In the genomic region with DNA sequence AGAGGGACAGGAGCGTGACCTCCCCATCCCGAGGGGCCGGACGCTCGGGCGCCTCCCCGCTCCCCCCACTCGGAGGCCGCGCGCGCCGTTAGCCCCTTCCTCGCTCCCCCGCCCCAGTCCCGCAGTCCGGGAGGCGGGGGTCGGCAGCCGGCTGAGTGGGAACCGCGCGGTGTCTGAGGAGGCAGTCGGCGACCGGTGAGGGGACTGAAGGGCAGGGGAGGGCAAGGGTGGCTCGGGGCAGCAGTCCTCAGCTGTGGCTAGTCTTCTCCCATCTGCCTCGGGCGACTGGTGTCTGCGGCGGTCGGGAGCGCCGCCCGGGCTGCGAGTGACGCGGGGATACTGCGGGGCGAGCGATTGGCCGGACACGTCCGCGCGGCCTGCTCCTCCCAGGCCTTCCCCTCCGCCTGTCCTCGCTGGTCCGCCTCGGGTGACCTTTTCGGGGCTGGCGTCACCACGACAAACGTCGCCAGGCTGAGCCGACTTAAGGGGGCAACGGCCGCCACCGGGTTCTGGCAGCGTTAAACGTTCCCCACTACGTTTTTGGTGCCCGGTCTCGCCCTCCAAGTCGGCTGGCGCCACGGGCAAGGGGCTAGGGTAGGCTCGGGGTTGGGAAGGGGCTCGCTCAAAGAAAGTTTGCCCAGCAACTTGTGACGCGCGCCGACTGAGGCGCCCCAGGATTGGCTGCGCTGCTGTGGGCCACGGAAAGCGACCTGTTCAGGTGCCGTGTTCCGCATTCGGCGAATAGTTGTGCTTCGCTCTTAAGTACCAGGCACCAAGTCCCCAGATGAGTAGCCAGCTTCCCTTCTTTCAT, we compare ENCODE assay signal across 1 cellular context.
TF ChIP-seq lines count a peak whose summit lies in the region.

No MANE protein-coding gene starts in this region.

TF ChIP-seq in HepG2, 621 proteins besides CTCF, POLR2A, EP300 and RAD21 (continued from another document and continues in another):
- TF ChIP-seq AHDC1 (CRISPR knock-in tag; IDR thresholded peaks at IDR 0.05; ENCODE audit: borderline replicate concordance) (peak; percentile 25; the same call in 1 of the 2 replicates), ZNF543 (CRISPR knock-in tag; IDR thresholded peaks at IDR 0.05) (peak; percentile 60), ZNF792 (CRISPR knock-in tag; IDR thresholded peaks at IDR 0.05) (no peak), SRSF9 (IDR thresholded peaks at IDR 0.05; ENCODE audit: borderline replicate concordance, insufficient read depth, low read depth, low read length, poor library complexity, severe bottlenecking) (no peak), SIX4 (CRISPR knock-in tag; IDR thresholded peaks at IDR 0.05) (no peak), KAT7 (CRISPR knock-in tag; IDR thresholded peaks at IDR 0.05; ENCODE audit: borderline replicate concordance) (no peak), STAG1 (CRISPR knock-in tag; IDR thresholded peaks at IDR 0.05) (no peak), ZNF616 (CRISPR knock-in tag; IDR thresholded peaks at IDR 0.05; ENCODE audit: low read depth) (0 out of 2 replicates have a peak, but pooled peaks have one; percentile 22), MYC (CRISPR knock-in tag; IDR thresholded peaks at IDR 0.05; ENCODE audit: borderline replicate concordance) (peak; percentile 71; the same call in 1 of the 2 replicates), MXD4 (CRISPR knock-in tag; IDR thresholded peaks at IDR 0.05) (peak; percentile 27; the same call in 1 of the 2 replicates), REXO4 (CRISPR knock-in tag; IDR thresholded peaks at IDR 0.05; ENCODE audit: borderline replicate concordance) (0 out of 2 replicates have a peak, but pooled peaks have one; percentile 76), ZNF10 (CRISPR knock-in tag; IDR thresholded peaks at IDR 0.05; ENCODE audit: borderline replicate concordance, low read depth) (no peak), SMARCC2 (IDR thresholded peaks at IDR 0.05) (no peak), CREB3 (CRISPR knock-in tag; IDR thresholded peaks at IDR 0.05) (no peak), ZNF407 (CRISPR knock-in tag; IDR thresholded peaks at IDR 0.05; ENCODE audit: not compliant biosample characterization) (no peak), THAP11 (CRISPR knock-in tag; IDR thresholded peaks at IDR 0.05) (peak; percentile 70), NONO (IDR thresholded peaks at IDR 0.05) (no peak), NONO (CRISPR knock-in tag; conservative IDR thresholded peaks at IDR 0.05) (peak; percentile 72), SMAD3 (CRISPR knock-in tag; IDR thresholded peaks at IDR 0.05) (no peak), ZNF737 (CRISPR knock-in tag; IDR thresholded peaks at IDR 0.05; ENCODE audit: borderline replicate concordance) (no peak), MEF2D (CRISPR knock-in tag; IDR thresholded peaks at IDR 0.05) (peak; percentile 80), ZNF672 (CRISPR knock-in tag; IDR thresholded peaks at IDR 0.05) (no peak), ZNF274 (CRISPR knock-in tag; IDR thresholded peaks at IDR 0.05) (peak; percentile 88; the same call in 1 of the 2 replicates), ZNF790 (CRISPR knock-in tag; IDR thresholded peaks at IDR 0.05; ENCODE audit: borderline replicate concordance) (0 out of 2 replicates have a peak, but pooled peaks have one; percentile 83), ZNF629 (CRISPR knock-in tag; conservative IDR thresholded peaks at IDR 0.05) (0 out of 2 replicates have a peak, but pooled peaks have one; percentile 9), CHD2 (IDR thresholded peaks at IDR 0.05; ENCODE audit: low read depth, low read length) (no peak), ZNF605 (CRISPR knock-in tag; IDR thresholded peaks at IDR 0.05) (0 out of 2 replicates have a peak, but pooled peaks have one; percentile 30)
- TF ChIP-seq, protein P1, sequence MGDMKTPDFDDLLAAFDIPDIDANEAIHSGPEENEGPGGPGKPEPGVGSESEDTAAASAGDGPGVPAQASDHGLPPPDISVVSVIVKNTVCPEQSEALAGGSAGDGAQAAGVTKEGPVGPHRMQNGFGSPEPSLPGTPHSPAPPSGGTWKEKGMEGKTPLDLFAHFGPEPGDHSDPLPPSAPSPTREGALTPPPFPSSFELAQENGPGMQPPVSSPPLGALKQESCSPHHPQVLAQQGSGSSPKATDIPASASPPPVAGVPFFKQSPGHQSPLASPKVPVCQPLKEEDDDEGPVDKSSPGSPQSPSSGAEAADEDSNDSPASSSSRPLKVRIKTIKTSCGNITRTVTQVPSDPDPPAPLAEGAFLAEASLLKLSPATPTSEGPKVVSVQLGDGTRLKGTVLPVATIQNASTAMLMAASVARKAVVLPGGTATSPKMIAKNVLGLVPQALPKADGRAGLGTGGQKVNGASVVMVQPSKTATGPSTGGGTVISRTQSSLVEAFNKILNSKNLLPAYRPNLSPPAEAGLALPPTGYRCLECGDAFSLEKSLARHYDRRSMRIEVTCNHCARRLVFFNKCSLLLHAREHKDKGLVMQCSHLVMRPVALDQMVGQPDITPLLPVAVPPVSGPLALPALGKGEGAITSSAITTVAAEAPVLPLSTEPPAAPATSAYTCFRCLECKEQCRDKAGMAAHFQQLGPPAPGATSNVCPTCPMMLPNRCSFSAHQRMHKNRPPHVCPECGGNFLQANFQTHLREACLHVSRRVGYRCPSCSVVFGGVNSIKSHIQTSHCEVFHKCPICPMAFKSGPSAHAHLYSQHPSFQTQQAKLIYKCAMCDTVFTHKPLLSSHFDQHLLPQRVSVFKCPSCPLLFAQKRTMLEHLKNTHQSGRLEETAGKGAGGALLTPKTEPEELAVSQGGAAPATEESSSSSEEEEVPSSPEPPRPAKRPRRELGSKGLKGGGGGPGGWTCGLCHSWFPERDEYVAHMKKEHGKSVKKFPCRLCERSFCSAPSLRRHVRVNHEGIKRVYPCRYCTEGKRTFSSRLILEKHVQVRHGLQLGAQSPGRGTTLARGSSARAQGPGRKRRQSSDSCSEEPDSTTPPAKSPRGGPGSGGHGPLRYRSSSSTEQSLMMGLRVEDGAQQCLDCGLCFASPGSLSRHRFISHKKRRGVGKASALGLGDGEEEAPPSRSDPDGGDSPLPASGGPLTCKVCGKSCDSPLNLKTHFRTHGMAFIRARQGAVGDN (CRISPR knock-in tag; IDR thresholded peaks at IDR 0.05): peak; percentile 90
- TF ChIP-seq, protein P2, sequence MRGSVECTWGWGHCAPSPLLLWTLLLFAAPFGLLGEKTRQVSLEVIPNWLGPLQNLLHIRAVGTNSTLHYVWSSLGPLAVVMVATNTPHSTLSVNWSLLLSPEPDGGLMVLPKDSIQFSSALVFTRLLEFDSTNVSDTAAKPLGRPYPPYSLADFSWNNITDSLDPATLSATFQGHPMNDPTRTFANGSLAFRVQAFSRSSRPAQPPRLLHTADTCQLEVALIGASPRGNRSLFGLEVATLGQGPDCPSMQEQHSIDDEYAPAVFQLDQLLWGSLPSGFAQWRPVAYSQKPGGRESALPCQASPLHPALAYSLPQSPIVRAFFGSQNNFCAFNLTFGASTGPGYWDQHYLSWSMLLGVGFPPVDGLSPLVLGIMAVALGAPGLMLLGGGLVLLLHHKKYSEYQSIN (CRISPR knock-in tag; IDR thresholded peaks at IDR 0.05; ENCODE audit: borderline replicate concordance): no peak
